ENCODE assay signal across 8 cellular contexts in genomic region chr15:59372352-59373211, GRCh38. TPM values are rescaled to one million over a fixed set of nuclear protein-coding genes. Genes with fewer than 3 reads are reported as not detected.
DNase-seq lines count a peak whose midpoint lies in the region; ATAC-seq and TF ChIP-seq lines count a peak whose summit lies in the region.

Gene MYO1E, minus strand, starts transcription at chr15:59372871. Its CDS starts 371 bp downstream, at chr15:59372500.

- no peaks in the 10 kb centered on the region for H3K9me3 Mint-ChIP-seq in Calu3 (ENCODE audit: low read depth, unreplicated experiment)
- H3K9me3 Mint-ChIP-seq in activated naive CD4-positive, alpha-beta T cell treated with anti-CD3 and anti-CD28 coated beads, Interleukin-2, amount 50 U/mL, for 24 hours, result no peaks in the 10 kb centered on the region
- H3K9me3 Mint-ChIP-seq in nephron progenitor cell, result no peaks in the 10 kb centered on the region

- no peaks in the 10 kb centered on the region for H3K4me1 ChIP-seq in NT2/D1 (ENCODE audit: insufficient read depth, insufficient read length)
- H3K4me1 ChIP-seq in upper lobe of right lung, result peaks cover 3% of the 10 kb centered on the region

- intact Hi-C loops in Calu3 (cut with micrococcal nuclease; ENCODE audit: unreplicated experiment) (loop anchor here (5.0 to 10.0 kb wide), 3 partner anchors 100 to 198 kb away; no protein-coding TSS in a partner anchor), upper lobe of right lung (cut with DNase I) (no loop called here)

- H3K27ac Mint-ChIP-seq in Calu3 (ENCODE audit: unreplicated experiment), result peak within 1 kb of the TSS; percentile 96
- H3K27ac Mint-ChIP-seq in activated naive CD4-positive, alpha-beta T cell treated with anti-CD3 and anti-CD28 coated beads, Interleukin-2, amount 50 U/mL, for 24 hours, result no peak within 1 kb of the TSS
- peak within 1 kb of the TSS; percentile 96 for H3K27ac Mint-ChIP-seq in nephron progenitor cell

- TSS peak; percentile 69 for BruUV-seq in Calu3 (replicated peaks; lab: Mats Ljungman, UMichigan)

- peak within 1 kb of the TSS; percentile 94 for H3K4me3 ChIP-seq in NT2/D1 (ENCODE audit: insufficient read length, low read depth)
- peak within 1 kb of the TSS; percentile 89 for H3K4me3 ChIP-seq in upper lobe of right lung

- H3K27me3 Mint-ChIP-seq in Calu3 (ENCODE audit: unreplicated experiment), result no peaks in the 10 kb centered on the region
- peaks cover 34% of the 10 kb centered on the region for H3K27me3 Mint-ChIP-seq in activated naive CD4-positive, alpha-beta T cell treated with anti-CD3 and anti-CD28 coated beads, Interleukin-2, amount 50 U/mL, for 24 hours
- H3K27me3 Mint-ChIP-seq in nephron progenitor cell (ENCODE audit: low read depth, poor library complexity), result peaks cover 41% of the 10 kb centered on the region

- H3K36me3 ChIP-seq in NT2/D1 (ENCODE audit: insufficient read depth, insufficient read length, low read length), result no peaks in the 10 kb centered on the region
- no peaks in the 10 kb centered on the region for H3K36me3 ChIP-seq in upper lobe of right lung

- H3K27me3 ChIP-seq in NT2/D1 (ENCODE audit: insufficient read depth, insufficient read length), result peaks cover 26% of the 10 kb centered on the region
- no peaks in the 10 kb centered on the region for H3K27me3 ChIP-seq in upper lobe of right lung

- peak within 1 kb of the TSS; percentile 90 for H3K9ac ChIP-seq in NT2/D1 (ENCODE audit: insufficient read length, low read depth)

- DNase-seq in Calu3, result peak; percentile 95
- peak; percentile 98 for DNase-seq in HS-27A (ENCODE audit: low read depth)
- peak; percentile 97 for DNase-seq in NT2/D1 (ENCODE audit: low read depth, low spot score)
- DNase-seq in germinal center (ENCODE audit: low spot score), result peak; percentile 76
- DNase-seq in nephron progenitor cell, result peak; percentile 80
- DNase-seq in upper lobe of right lung, result peak; percentile 90

- ATAC-seq in GM19455 (IDR thresholded peaks at IDR 0.05; ENCODE audit: unreplicated experiment) (peak; percentile 44), upper lobe of right lung (peak; percentile 96)

- TF ChIP-seq CTCF in Calu3 (IDR thresholded peaks at IDR 0.05; ENCODE audit: unreplicated experiment), result no peak
- TF ChIP-seq CTCF in nephron progenitor cell (IDR thresholded peaks at IDR 0.05), result no peak
- TF ChIP-seq CTCF in upper lobe of right lung (IDR thresholded peaks at IDR 0.05), result no peak

- peaks cover 42% of the 10 kb centered on the region for H3K4me1 Mint-ChIP-seq in Calu3 (ENCODE audit: low read depth, unreplicated experiment)
- H3K4me1 Mint-ChIP-seq in activated naive CD4-positive, alpha-beta T cell treated with anti-CD3 and anti-CD28 coated beads, Interleukin-2, amount 50 U/mL, for 24 hours, result peaks cover 17% of the 10 kb centered on the region
- peaks cover 21% of the 10 kb centered on the region for H3K4me1 Mint-ChIP-seq in nephron progenitor cell

- H3K9me3 ChIP-seq in NT2/D1 (ENCODE audit: insufficient read depth, low read length) (no peaks in the 10 kb centered on the region), upper lobe of right lung (no peaks in the 10 kb centered on the region)

- CTCF ChIA-PET in Calu3 (lab: Charles Lee), result interaction anchor here (0.6 to 1.2 kb wide), 7 partner anchors 10 to 234 kb away, joined by 3 to 5 read pairs (median 3); no protein-coding TSS in a partner anchor

- H3K36me3 Mint-ChIP-seq in Calu3 (ENCODE audit: insufficient read depth, unreplicated experiment) (peaks cover 68% of the 10 kb centered on the region), nephron progenitor cell (ENCODE audit: low read depth) (no peaks in the 10 kb centered on the region)
- no peaks in the 10 kb centered on the region for H3K36me3 Mint-ChIP-seq in activated naive CD4-positive, alpha-beta T cell treated with anti-CD3 and anti-CD28 coated beads, Interleukin-2, amount 50 U/mL, for 24 hours

- H3K27ac ChIP-seq in upper lobe of right lung, result peak within 1 kb of the TSS; percentile 89

- peak within 1 kb of the TSS; percentile 82 for H3K4me3 Mint-ChIP-seq in Calu3 (ENCODE audit: low read depth, unreplicated experiment)
- H3K4me3 Mint-ChIP-seq in activated naive CD4-positive, alpha-beta T cell treated with anti-CD3 and anti-CD28 coated beads, Interleukin-2, amount 50 U/mL, for 24 hours, result peak within 1 kb of the TSS; percentile 88
- peak within 1 kb of the TSS; percentile 95 for H3K4me3 Mint-ChIP-seq in nephron progenitor cell

RNA-seq across cellular contexts. Expression of gene MYO1E, which starts in this region (rescaled TPM):
- total RNA-seq in Calu3 (2022), result 617 and 655 TPM in 2 replicates
- total RNA-seq in upper lobe of right lung, result 98.4 TPM

Comparison
In these comparisons a context has a peak if more than half of its experiments do, and no peak if none do; other contexts are left out.
1. Peak in every context shown above with its lines: DNase-seq, ATAC-seq, H3K4me3 ChIP-seq and H3K27ac ChIP-seq.